9 cellular contexts compared by ENCODE assay signal in the genomic region with DNA sequence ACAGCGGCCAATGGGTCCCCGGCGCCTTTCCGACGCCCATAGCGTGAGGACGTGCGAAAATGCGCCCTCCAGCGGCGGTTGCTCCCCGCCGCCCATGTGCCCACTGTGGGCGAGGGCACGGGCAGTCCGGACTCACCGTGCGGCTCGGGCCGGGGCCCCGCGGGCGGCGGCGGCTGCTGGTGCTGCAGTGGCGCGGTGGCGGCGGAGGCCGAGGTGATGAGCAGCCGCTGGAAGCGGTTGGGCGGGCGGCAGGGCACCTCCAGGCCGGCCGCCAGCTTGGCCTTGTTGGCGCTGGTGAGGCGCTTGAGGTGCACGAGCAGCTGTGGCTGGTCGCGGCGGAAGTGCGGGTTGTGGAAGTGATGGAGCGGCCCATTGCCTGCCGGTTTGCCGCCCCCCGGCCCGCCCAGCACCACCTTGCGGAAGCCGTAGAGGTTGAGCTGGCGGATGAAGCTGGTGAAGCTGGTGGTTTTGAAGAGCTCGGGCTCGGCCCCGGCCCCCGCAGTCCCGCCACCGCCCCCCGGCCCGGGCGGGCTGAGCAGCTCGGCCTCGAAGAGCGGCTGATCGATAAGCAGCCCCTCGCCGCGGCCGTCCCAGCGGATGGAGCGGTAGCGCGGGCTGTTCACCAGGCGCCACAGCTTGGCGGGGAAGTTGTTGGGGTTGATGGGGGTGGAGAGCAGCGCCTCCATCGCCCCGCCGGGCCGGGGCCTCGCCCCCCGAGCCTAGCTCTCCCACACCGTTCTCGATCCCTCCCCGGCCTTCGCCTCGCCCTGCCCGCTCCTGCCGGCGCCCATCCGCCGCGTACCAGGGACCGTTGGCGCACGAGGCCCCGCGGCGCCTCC. TPM values are rescaled to one million over a fixed set of nuclear protein-coding genes. Genes with fewer than 3 reads are reported as not detected.
DNase-seq lines count a peak whose midpoint lies in the region; ATAC-seq and TF ChIP-seq lines count a peak whose summit lies in the region.
"Had no signal": no experiment of that assay in that cellular context is flagged by ENCODE, and none has a peak within 500 bp of the region (broad histone marks: within the 10 kb centered on the region; RNA-seq: fewer than 3 reads in every experiment).

A gene with protein sequence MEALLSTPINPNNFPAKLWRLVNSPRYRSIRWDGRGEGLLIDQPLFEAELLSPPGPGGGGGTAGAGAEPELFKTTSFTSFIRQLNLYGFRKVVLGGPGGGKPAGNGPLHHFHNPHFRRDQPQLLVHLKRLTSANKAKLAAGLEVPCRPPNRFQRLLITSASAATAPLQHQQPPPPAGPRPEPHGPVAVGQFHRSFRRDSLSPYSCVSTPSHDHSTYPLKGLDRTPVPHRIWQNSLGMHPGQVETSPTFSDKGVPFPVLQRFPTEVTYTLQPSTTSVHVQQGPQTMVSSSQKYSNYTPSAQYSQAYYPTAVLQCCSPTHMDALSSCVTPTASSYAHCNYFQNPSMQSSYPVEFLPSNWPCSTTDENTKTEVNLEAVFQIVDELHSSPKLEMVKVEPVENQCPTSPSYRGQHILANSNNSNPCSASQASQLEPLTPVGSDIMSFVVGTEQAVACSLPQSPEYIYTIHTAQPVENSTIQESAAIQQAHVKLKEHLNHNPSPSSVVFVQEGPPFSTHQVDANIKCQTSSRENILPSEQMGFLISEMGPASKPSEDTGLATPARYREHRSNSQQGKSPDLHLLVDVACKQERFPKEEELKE (minus strand): TSS at position 820 of the 839 bp plus-strand sequence. CDS start 134 bp downstream, at position 686.

- no peak within 1 kb of the TSS for H3K18ac ChIP-seq in trophoblast cell (ENCODE audit: low read length)

- peak within 1 kb of the TSS in 1 of 3 donors; percentile 19 for H3K4me3 ChIP-seq in right lobe of liver
- H3K4me3 ChIP-seq in trophoblast cell (ENCODE audit: low read depth, low read length) = no peak within 1 kb of the TSS

- 60% methylated on average over 3 of the region's 98 CpGs for WGBS in right lobe of liver (ENCODE audit: insufficient coverage, low coverage, low lambda C conversion rate, missing lambda C conversion rate)
- no CpG with 5 or more reads among the region's 98 CpGs for WGBS in trophoblast cell (ENCODE audit: extremely low coverage, insufficient coverage, insufficient read length)

- no peak within 1 kb of the TSS for H3K23ac ChIP-seq in trophoblast cell (ENCODE audit: low read length)

- no peak within 1 kb of the TSS for H2BK5ac ChIP-seq in trophoblast cell (ENCODE audit: low read depth, low read length, poor library complexity)

- H3K4ac ChIP-seq in trophoblast cell (ENCODE audit: low read depth, low read length) = no peak within 1 kb of the TSS

- no peak within 1 kb of the TSS for H4K12ac ChIP-seq in trophoblast cell (ENCODE audit: low read depth, low read length)

- no peak within 1 kb of the TSS for H4K8ac ChIP-seq in trophoblast cell (ENCODE audit: low read depth, low read length)

- no peak within 1 kb of the TSS for H2AFZ ChIP-seq in trophoblast cell (ENCODE audit: insufficient read depth, low read length, poor library complexity)

- intact Hi-C loops in right lobe of liver (cut with DNase I) = no loop called here

- no peak within 1 kb of the TSS for H4K91ac ChIP-seq in trophoblast cell (ENCODE audit: low read depth, low read length)

- no peak within 1 kb of the TSS for H2BK120ac ChIP-seq in trophoblast cell (ENCODE audit: insufficient read depth, low read length, poor library complexity)

- H2BK12ac ChIP-seq in trophoblast cell (ENCODE audit: low read length) = no peak within 1 kb of the TSS

- no peak within 1 kb of the TSS for H3K14ac ChIP-seq in trophoblast cell (ENCODE audit: low read length)

- peaks cover 0 to 8% (median 0%) of the 10 kb centered on the region in 4 donors for H3K4me1 ChIP-seq in right lobe of liver
- H3K4me1 ChIP-seq in trophoblast cell (ENCODE audit: control insufficient read depth in 1 of 2, insufficient read depth in 2 of 2, low read length in 2 of 2) = peaks cover 0 to 10% of the 10 kb centered on the region in 2 experiments

- H3K4me2 ChIP-seq in trophoblast cell (ENCODE audit: low read length) = no peak within 1 kb of the TSS

- TF ChIP-seq POLR2A in right lobe of liver (IDR thresholded peaks at IDR 0.05) = no peak

- H3K36me3 ChIP-seq in right lobe of liver = peaks cover 15 to 48% (median 28%) of the 10 kb centered on the region in 4 donors
- H3K36me3 ChIP-seq in trophoblast cell (ENCODE audit: control insufficient read depth in 1 of 2, insufficient read depth in 2 of 2, low read length in 2 of 2) = peaks cover 25 to 34% of the 10 kb centered on the region in 2 experiments

- ATAC-seq in HG03108 (IDR thresholded peaks at IDR 0.05; ENCODE audit: unreplicated experiment) = peak; percentile 60
- ATAC-seq in right lobe of liver = peak; percentile 20 to 50 (median 37)
- ATAC-seq in HG03039 (IDR thresholded peaks at IDR 0.05; ENCODE audit: unreplicated experiment) = no peak

- no peaks in the 10 kb centered on the region for H3K79me1 ChIP-seq in trophoblast cell (ENCODE audit: low read length)

- H3K9me3 ChIP-seq in right lobe of liver (no peaks in the 10 kb centered on the region), trophoblast cell (ENCODE audit: insufficient read depth, low read depth, low read length) (no peaks in the 10 kb centered on the region)

- peak in 2 of 4 donors; percentile 7 to 15 for TF ChIP-seq CTCF in right lobe of liver (IDR thresholded peaks at IDR 0.05)

- H2AK5ac ChIP-seq in trophoblast cell (ENCODE audit: low read length) = no peak within 1 kb of the TSS

- H3K9ac ChIP-seq in trophoblast cell (ENCODE audit: low read length) = no peak within 1 kb of the TSS

- DNase-seq in activated gamma-delta T cell (lab: John Stamatoyannopoulos, UW) = peak; percentile 75
- DNase-seq in right lobe of liver = peak in 2 of 3 donors; percentile 38 to 62
- DNase-seq in stimulated activated naive CD4-positive, alpha-beta T cell treated with Interleukin-2 at 50 U/mL for 16 hours (lab: John Stamatoyannopoulos, UW) = peak; percentile 67
- no peak for DNase-seq in NCI-H1092 treated with DMSO at 0.1 percent for 48 hours (lab: John Stamatoyannopoulos, UW)
- DNase-seq in trophoblast cell = no peak
- no peak for DNase-seq in OCI-M2 (lab: John Stamatoyannopoulos, UW; ENCODE audit: unreplicated experiment)

- no peaks in the 10 kb centered on the region for H3K79me2 ChIP-seq in trophoblast cell (ENCODE audit: control insufficient read depth, insufficient read depth, low read length, poor library complexity)

- H3K27ac ChIP-seq in right lobe of liver (no peak within 1 kb of the TSS), trophoblast cell (ENCODE audit: low read depth, low read length) (no peak within 1 kb of the TSS)

- H3K27me3 ChIP-seq in right lobe of liver (no peaks in the 10 kb centered on the region), trophoblast cell (ENCODE audit: insufficient read depth, low read length) (no peaks in the 10 kb centered on the region)

RNA-seq across cellular contexts. Expression of the gene that starts here (rescaled TPM):
- total RNA-seq in right lobe of liver = under 1 TPM in 5 of 6 experiments, not detected in 1; 0.06 to 0.18 (median 0.10) TPM
- polyA plus RNA-seq in trophoblast cell (2013) = 0.01 TPM in 1 of 2 replicates, not detected in the other
- total RNA-seq: M059J had no signal

Comparison
In these comparisons a context has a peak if more than half of its experiments do, and no peak if none do; other contexts are left out.
1. Peak in DNase-seq and ATAC-seq in right lobe of liver; RNA of the gene not detected or under 1 TPM.
2. DNase-seq: peak in activated gamma-delta T cell (single experiment) and stimulated activated naive CD4-positive, alpha-beta T cell treated with Interleukin-2 at 50 U/mL for 16 hours (single experiment); none in NCI-H1092 treated with DMSO at 0.1 percent for 48 hours (single experiment), trophoblast cell (0 of 2) and OCI-M2 (single experiment).